25 cellular contexts compared by ENCODE assay signal in the genomic region with DNA sequence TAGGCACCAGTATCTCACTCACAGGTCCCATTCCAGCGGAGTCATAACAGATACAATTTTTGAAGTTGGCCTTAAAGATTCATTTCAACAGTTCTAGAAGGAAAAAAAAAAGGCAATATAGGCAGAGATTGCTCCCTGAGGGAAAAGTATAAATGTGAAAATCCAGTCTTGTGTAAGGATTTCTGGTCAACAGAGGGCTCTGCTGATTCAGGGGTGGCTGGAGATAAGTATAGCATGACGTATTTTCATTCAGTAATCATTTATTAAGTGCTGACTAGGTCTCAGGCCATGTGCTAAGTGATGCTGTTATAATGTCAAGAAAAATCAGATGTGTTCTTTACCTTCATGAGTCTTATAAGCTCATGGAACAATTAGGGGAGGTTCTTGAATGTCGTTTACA.
A peak's percentile ranks its signal among the peaks of the same experiment; 100 is the strongest.
DNase-seq lines count a peak whose midpoint lies in the region; ATAC-seq and TF ChIP-seq lines count a peak whose summit lies in the region.
"Had no signal": no experiment of that assay in that cellular context is flagged by ENCODE, and none has a peak within 500 bp of the region (broad histone marks: within the 10 kb centered on the region; RNA-seq: fewer than 3 reads in every experiment).

No MANE protein-coding gene starts in this region.

- H3K27ac Mint-ChIP-seq in Calu3 (ENCODE audit: unreplicated experiment) (no peak overlapping the region), chondrocyte (ENCODE audit: unreplicated experiment) (no peak overlapping the region)
- H3K27ac Mint-ChIP-seq: activated CD4-positive, alpha-beta memory T cell treated with anti-CD3 and anti-CD28 coated beads, Interleukin-2, amount 10 ng/mL, durations not matched to agents 7 days and 5 days; brain; natural killer cell treated with Interleukin-12 subunit alpha and Interleukin-12 subunit beta and Interleukin-15 and Interleukin-18, amount 100 ng/mL, for 72 hours; T-helper 17 cell had no signal

- BruUV-seq in Calu3 (replicated peaks; lab: Mats Ljungman, UMichigan) = no TSS peak

- intact Hi-C loops in Calu3 (cut with micrococcal nuclease; ENCODE audit: unreplicated experiment) = loop anchor here (5.0 to 10.0 kb wide), 3 partner anchors 472 to 1005 kb away; no protein-coding TSS in a partner anchor

- ATAC-seq in GM19467 (IDR thresholded peaks at IDR 0.05; ENCODE audit: unreplicated experiment) = no peak
- ATAC-seq: HepG2; natural killer cell treated with Interleukin-12 subunit alpha and Interleukin-12 subunit beta and Interleukin-15 and Interleukin-18, amount 100 ng/mL, for 72 hours; T-helper 17 cell had no signal

- TF ChIP-seq CTCF in Calu3 (IDR thresholded peaks at IDR 0.05; ENCODE audit: unreplicated experiment) = no peak
- TF ChIP-seq CTCF in chondrocyte (IDR thresholded peaks at IDR 0.05) = peak; percentile 32

- no peaks in the 10 kb centered on the region for H3K4me1 Mint-ChIP-seq in Calu3 (ENCODE audit: low read depth, unreplicated experiment)
- H3K4me1 Mint-ChIP-seq in chondrocyte (ENCODE audit: low read depth) = peaks cover 8% of the 10 kb centered on the region
- H3K4me1 Mint-ChIP-seq: activated CD4-positive, alpha-beta memory T cell treated with anti-CD3 and anti-CD28 coated beads, Interleukin-2, amount 10 ng/mL, durations not matched to agents 7 days and 5 days; T-helper 17 cell had no signal

- H3K9me3 Mint-ChIP-seq in Calu3 (ENCODE audit: low read depth, unreplicated experiment) = no peaks in the 10 kb centered on the region
- H3K9me3 Mint-ChIP-seq in chondrocyte (ENCODE audit: low read depth) = peaks cover 7% of the 10 kb centered on the region
- H3K9me3 Mint-ChIP-seq: brain; natural killer cell treated with Interleukin-12 subunit alpha and Interleukin-12 subunit beta and Interleukin-15 and Interleukin-18, amount 100 ng/mL, for 72 hours had no signal

- H3K36me3 Mint-ChIP-seq in Calu3 (ENCODE audit: insufficient read depth, unreplicated experiment) = no peaks in the 10 kb centered on the region
- no peaks in the 10 kb centered on the region for H3K36me3 Mint-ChIP-seq in chondrocyte (ENCODE audit: low read depth)
- H3K36me3 Mint-ChIP-seq: brain; natural killer cell treated with Interleukin-12 subunit alpha and Interleukin-12 subunit beta and Interleukin-15 and Interleukin-18, amount 100 ng/mL, for 72 hours had no signal

- H3K4me3 Mint-ChIP-seq in Calu3 (ENCODE audit: low read depth, unreplicated experiment) (no peak overlapping the region), chondrocyte (ENCODE audit: unreplicated experiment) (no peak overlapping the region)
- H3K4me3 Mint-ChIP-seq: activated CD4-positive, alpha-beta memory T cell treated with anti-CD3 and anti-CD28 coated beads, Interleukin-2, amount 10 ng/mL, durations not matched to agents 7 days and 5 days; brain; natural killer cell treated with Interleukin-12 subunit alpha and Interleukin-12 subunit beta and Interleukin-15 and Interleukin-18, amount 100 ng/mL, for 72 hours; T-helper 17 cell had no signal

- DNase-seq in Calu3 (peak; percentile 7), OCI-M1 (lab: John Stamatoyannopoulos, UW) (peak; percentile 16), chondrocyte (ENCODE audit: low spot score) (no peak), kidney glomerular epithelial cell (lab: John Stamatoyannopoulos, UW) (peak; percentile 5), NCI-H2107 (lab: John Stamatoyannopoulos, UW) (no peak), HUDEP-2 (lab: John Stamatoyannopoulos, UW; ENCODE audit: unreplicated experiment in 76 of 76) (no peak), SHP77 (lab: John Stamatoyannopoulos, UW) (no peak)
- DNase-seq: activated CD4-positive, alpha-beta memory T cell treated with anti-CD3 and anti-CD28 coated beads, Interleukin-2, amount 10 ng/mL, durations not matched to agents 7 days and 5 days; activated CD4-positive, CD25-positive, alpha-beta regulatory T cell treated with anti-CD3 and anti-CD28 coated beads, Interleukin-2, amount 50 U/mL, for 72 hours; activated CD8-positive, alpha-beta memory T cell treated with anti-CD3 and anti-CD28 coated beads, Interleukin-2, amount 50 U/mL, for 4 hours; activated naive CD4-positive, alpha-beta T cell treated with Interleukin-2 at 50 U/mL for 16 hours; COR-L47; DMS53; foreskin melanocyte; H7; Karpas-422; NCI-H1930; NCI-H526 treated with DMSO at 0.1 percent for 48 hours; occipital lobe; stimulated activated CD4-positive, alpha-beta T cell treated with anti-CD3 and anti-CD28 coated beads, Interleukin-4, amount 100 ng/mL, for 4 hours; T-helper 17 cell had no signal

- CTCF ChIA-PET in Calu3 (lab: Charles Lee) = no interaction called here

- H3K27me3 Mint-ChIP-seq in Calu3 (ENCODE audit: unreplicated experiment) = no peaks in the 10 kb centered on the region
- no peaks in the 10 kb centered on the region for H3K27me3 Mint-ChIP-seq in chondrocyte (ENCODE audit: low read depth)
- H3K27me3 Mint-ChIP-seq: activated CD4-positive, alpha-beta memory T cell treated with anti-CD3 and anti-CD28 coated beads, Interleukin-2, amount 10 ng/mL, durations not matched to agents 7 days and 5 days; natural killer cell treated with Interleukin-12 subunit alpha and Interleukin-12 subunit beta and Interleukin-15 and Interleukin-18, amount 100 ng/mL, for 72 hours; T-helper 17 cell had no signal

Comparison
In these comparisons a context has a peak if more than half of its experiments do, and no peak if none do; other contexts are left out.
1. DNase-seq: peak in Calu3 (single experiment), OCI-M1 (single experiment) and kidney glomerular epithelial cell (single experiment); none in chondrocyte (single experiment), NCI-H2107 (single experiment), HUDEP-2 (0 of 76) and SHP77 (0 of 2).